In genomic region chr3:103440539-103441113, GRCh38 we compare ENCODE assay signal across 12 cellular contexts.
DNase-seq lines count a peak whose midpoint lies in the region; ATAC-seq and TF ChIP-seq lines count a peak whose summit lies in the region.
"Had no signal": no experiment of that assay in that cellular context is flagged by ENCODE, and none has a peak within 500 bp of the region (broad histone marks: within the 10 kb centered on the region; RNA-seq: fewer than 3 reads in every experiment).

No MANE protein-coding gene starts in this region.

- no peak for ATAC-seq in activated CD8-positive, alpha-beta T cell treated with anti-CD3 and anti-CD28 coated beads for 36 hours
- no peak for ATAC-seq in activated CD8-positive, alpha-beta T cell treated with anti-CD3 and anti-CD28 coated beads, Interleukin-2, amount 10 ng/mL, durations not matched to agents 7 days and 5 days
- ATAC-seq in HG03280 (IDR thresholded peaks at IDR 0.05; ENCODE audit: unreplicated experiment) (peak; percentile 83), upper lobe of right lung (no peak), psoas muscle (no peak), HG03025 (IDR thresholded peaks at IDR 0.05; ENCODE audit: low FRiP score, unreplicated experiment) (no peak)

- no peaks in the 10 kb centered on the region for H3K36me3 ChIP-seq in upper lobe of right lung
- H3K36me3 ChIP-seq in psoas muscle (ENCODE audit: insufficient read depth in 1 of 2, low read depth in 1 of 2): no peaks in the 10 kb centered on the region
- no peaks in the 10 kb centered on the region for H3K36me3 ChIP-seq in tibial artery
- H3K36me3 ChIP-seq: BLaER1 treated with 17β-estradiol and CSF1 and Interleukin-3, amounts not matched to agents 10 nM and 100 nM had no signal

- H3K9me3 Mint-ChIP-seq in activated CD8-positive, alpha-beta T cell treated with anti-CD3 and anti-CD28 coated beads for 36 hours: peaks cover 9% of the 10 kb centered on the region
- peaks cover 4% of the 10 kb centered on the region for H3K9me3 Mint-ChIP-seq in activated CD8-positive, alpha-beta T cell treated with anti-CD3 and anti-CD28 coated beads, Interleukin-2, amount 10 ng/mL, durations not matched to agents 7 days and 5 days (ENCODE audit: insufficient read depth)

- no peak for DNase-seq in activated CD8-positive, alpha-beta T cell treated with anti-CD3 and anti-CD28 coated beads for 36 hours
- DNase-seq in activated CD8-positive, alpha-beta T cell treated with anti-CD3 and anti-CD28 coated beads, Interleukin-2, amount 10 ng/mL, durations not matched to agents 7 days and 5 days: no peak
- DNase-seq in SW480 (ENCODE audit: low spot score): peak; percentile 1
- DNase-seq in upper lobe of right lung: no peak
- DNase-seq in psoas muscle: no peak
- no peak for DNase-seq in tibial artery
- DNase-seq: NCI-H446, substantia nigra had no signal

- no peak overlapping the region for H3K4me3 ChIP-seq in upper lobe of right lung
- H3K4me3 ChIP-seq in psoas muscle: no peak overlapping the region
- no peak overlapping the region for H3K4me3 ChIP-seq in tibial artery
- H3K4me3 ChIP-seq: BLaER1 treated with 17β-estradiol and CSF1 and Interleukin-3, amounts not matched to agents 10 nM and 100 nM had no signal

- H3K27ac ChIP-seq in upper lobe of right lung (no peak overlapping the region), psoas muscle (no peak overlapping the region), tibial artery (no peak overlapping the region)
- H3K27ac ChIP-seq: BLaER1 treated with 17β-estradiol and CSF1 and Interleukin-3, amounts not matched to agents 10 nM and 100 nM had no signal

- H3K27ac Mint-ChIP-seq in activated CD8-positive, alpha-beta T cell treated with anti-CD3 and anti-CD28 coated beads for 36 hours: no peak overlapping the region
- H3K27ac Mint-ChIP-seq in activated CD8-positive, alpha-beta T cell treated with anti-CD3 and anti-CD28 coated beads, Interleukin-2, amount 10 ng/mL, durations not matched to agents 7 days and 5 days: no peak overlapping the region
- H3K27ac Mint-ChIP-seq: brain had no signal

- H3K27me3 ChIP-seq in upper lobe of right lung (no peaks in the 10 kb centered on the region), psoas muscle (ENCODE audit: insufficient read depth in 3 of 3, low read length in 2 of 3) (peaks cover 0 to 2% (median 0%) of the 10 kb centered on the region in 3 donors), tibial artery (no peaks in the 10 kb centered on the region)
- H3K27me3 ChIP-seq: BLaER1 treated with 17β-estradiol and CSF1 and Interleukin-3, amounts not matched to agents 10 nM and 100 nM had no signal

- POLR2A ChIA-PET in activated CD8-positive, alpha-beta T cell treated with anti-CD3 and anti-CD28 coated beads for 36 hours (lab: Charles Lee): no interaction called here
- POLR2A ChIA-PET in activated CD8-positive, alpha-beta T cell treated with anti-CD3 and anti-CD28 coated beads, Interleukin-2, amount 10 ng/mL, durations not matched to agents 7 days and 5 days (lab: Charles Lee): no interaction called here

- H3K4me1 Mint-ChIP-seq in activated CD8-positive, alpha-beta T cell treated with anti-CD3 and anti-CD28 coated beads for 36 hours (ENCODE audit: low read depth): no peaks in the 10 kb centered on the region
- H3K4me1 Mint-ChIP-seq in activated CD8-positive, alpha-beta T cell treated with anti-CD3 and anti-CD28 coated beads, Interleukin-2, amount 10 ng/mL, durations not matched to agents 7 days and 5 days (ENCODE audit: low read depth): no peaks in the 10 kb centered on the region
- H3K4me1 Mint-ChIP-seq: brain had no signal

- H3K36me3 Mint-ChIP-seq in activated CD8-positive, alpha-beta T cell treated with anti-CD3 and anti-CD28 coated beads for 36 hours (ENCODE audit: low read depth): no peaks in the 10 kb centered on the region
- no peaks in the 10 kb centered on the region for H3K36me3 Mint-ChIP-seq in activated CD8-positive, alpha-beta T cell treated with anti-CD3 and anti-CD28 coated beads, Interleukin-2, amount 10 ng/mL, durations not matched to agents 7 days and 5 days (ENCODE audit: low read depth)
- H3K36me3 Mint-ChIP-seq: brain had no signal

- H3K4me3 Mint-ChIP-seq in activated CD8-positive, alpha-beta T cell treated with anti-CD3 and anti-CD28 coated beads for 36 hours: no peak overlapping the region
- no peak overlapping the region for H3K4me3 Mint-ChIP-seq in activated CD8-positive, alpha-beta T cell treated with anti-CD3 and anti-CD28 coated beads, Interleukin-2, amount 10 ng/mL, durations not matched to agents 7 days and 5 days
- H3K4me3 Mint-ChIP-seq: brain had no signal

- no peaks in the 10 kb centered on the region for H3K4me1 ChIP-seq in upper lobe of right lung
- no peaks in the 10 kb centered on the region for H3K4me1 ChIP-seq in psoas muscle
- no peaks in the 10 kb centered on the region for H3K4me1 ChIP-seq in tibial artery
- H3K4me1 ChIP-seq: BLaER1 treated with 17β-estradiol and CSF1 and Interleukin-3, amounts not matched to agents 10 nM and 100 nM had no signal

- no peaks in the 10 kb centered on the region for H3K27me3 Mint-ChIP-seq in activated CD8-positive, alpha-beta T cell treated with anti-CD3 and anti-CD28 coated beads for 36 hours
- H3K27me3 Mint-ChIP-seq in activated CD8-positive, alpha-beta T cell treated with anti-CD3 and anti-CD28 coated beads, Interleukin-2, amount 10 ng/mL, durations not matched to agents 7 days and 5 days (ENCODE audit: low read depth): no peaks in the 10 kb centered on the region
- H3K27me3 Mint-ChIP-seq: brain had no signal

- intact Hi-C loops in activated CD8-positive, alpha-beta T cell treated with anti-CD3 and anti-CD28 coated beads for 36 hours (cut with micrococcal nuclease): no loop called here
- intact Hi-C loops in upper lobe of right lung (cut with DNase I): no loop called here
- intact Hi-C loops in psoas muscle (cut with DNase I): no loop called here
- intact Hi-C loops in tibial artery (cut with DNase I; ENCODE audit: low total_unique reads): no loop called here

- CTCF ChIA-PET in activated CD8-positive, alpha-beta T cell treated with anti-CD3 and anti-CD28 coated beads for 36 hours (lab: Charles Lee): interaction anchor here (0.9 kb wide), 1 partner anchor 10 kb away, joined by 3 read pairs; no protein-coding TSS in a partner anchor
- CTCF ChIA-PET in activated CD8-positive, alpha-beta T cell treated with anti-CD3 and anti-CD28 coated beads, Interleukin-2, amount 10 ng/mL, durations not matched to agents 7 days and 5 days (lab: Charles Lee): no interaction called here

- H3K9me3 ChIP-seq in upper lobe of right lung (no peaks in the 10 kb centered on the region), psoas muscle (no peaks in the 10 kb centered on the region), tibial artery (no peaks in the 10 kb centered on the region)

- TF ChIP-seq CTCF in activated CD8-positive, alpha-beta T cell treated with anti-CD3 and anti-CD28 coated beads for 36 hours (IDR thresholded peaks at IDR 0.05): peak; percentile 16
- TF ChIP-seq CTCF in upper lobe of right lung (IDR thresholded peaks at IDR 0.05) (peak; percentile 20), psoas muscle (IDR thresholded peaks at IDR 0.05) (no peak), tibial artery (IDR thresholded peaks at IDR 0.05) (no peak)

Comparison
In these comparisons a context has a peak if more than half of its experiments do, and no peak if none do; other contexts are left out.
1. CTCF ChIP-seq: peak in activated CD8-positive, alpha-beta T cell treated with anti-CD3 and anti-CD28 coated beads for 36 hours (single experiment) and upper lobe of right lung (single experiment); none in psoas muscle (single experiment) and tibial artery (0 of 2).